In the genomic region with DNA sequence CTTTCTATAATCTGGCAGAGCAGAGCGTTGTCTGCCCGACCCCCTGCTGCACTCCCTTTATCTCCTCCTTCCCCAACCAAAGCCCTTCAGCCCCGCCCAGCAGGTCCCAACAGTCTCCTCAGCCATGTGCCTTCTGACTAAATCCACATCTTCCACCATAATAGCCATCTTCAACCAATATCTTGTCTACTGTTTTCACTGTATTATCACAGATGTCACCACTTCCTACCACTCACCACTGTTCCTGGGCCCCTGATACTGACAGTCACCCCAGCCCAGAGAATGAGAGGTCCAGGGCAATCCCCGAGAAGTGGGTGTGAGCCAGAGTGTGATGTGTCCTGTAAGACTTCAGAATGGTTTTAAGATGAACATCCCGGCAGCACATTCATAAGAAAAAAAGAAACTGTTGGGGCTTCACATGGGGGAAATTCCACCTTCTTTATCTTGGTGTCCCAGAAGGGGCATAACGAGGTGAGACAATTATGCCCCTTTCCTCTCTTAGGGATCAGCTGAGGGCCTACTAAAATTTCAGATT, we compare ENCODE assay signal across 8 cellular contexts. TPM values are rescaled to one million over a fixed set of nuclear protein-coding genes. Genes with fewer than 3 reads are reported as not detected.
DNase-seq lines count a peak whose midpoint lies in the region; ATAC-seq and TF ChIP-seq lines count a peak whose summit lies in the region.

No MANE protein-coding gene starts in this region.

- peak; percentile 21 for DNase-seq in activated T-cell treated with anti-CD3 and anti-CD28 coated beads, Interleukin-2, amount 50 U/mL, for 1 hour
- peak; percentile 37 to 42 for DNase-seq in stimulated activated CD4-positive, alpha-beta T cell treated with anti-CD3 and anti-CD28 coated beads, Interleukin-4, amount 100 ng/mL, for 4 hours
- DNase-seq in NCI-H187 treated with DMSO at 0.1 percent for 48 hours (lab: John Stamatoyannopoulos, UW) (no peak), NCI-H1694 (lab: John Stamatoyannopoulos, UW) (no peak), SK-N-DZ (ENCODE audit: low spot score) (no peak), NCI-H187 (lab: John Stamatoyannopoulos, UW) (no peak)

- peak; percentile 40 for ATAC-seq in HG03066 (IDR thresholded peaks at IDR 0.05; ENCODE audit: low read depth, unreplicated experiment)

- TF ChIP-seq POLR2A in GM19193 (IDR thresholded peaks at IDR 0.05; ENCODE audit: extremely low read depth, insufficient read depth, insufficient read length), result peak; percentile 14

RNA-seq across cellular contexts. Expression of a gene that starts 25.3 kb away (rescaled TPM):
- polyA plus RNA-seq in SK-N-DZ (2014; cell fraction: cytosol; rRNA removed), result 10.8 and 12.3 TPM in 2 replicates
- polyA plus RNA-seq in SK-N-DZ (2014; cell fraction: nucleus; rRNA removed), result 7.9 and 13.5 TPM in 2 replicates

Comparison
In these comparisons a context has a peak if more than half of its experiments do, and no peak if none do; other contexts are left out.
1. DNase-seq: peak in activated T-cell treated with anti-CD3 and anti-CD28 coated beads, Interleukin-2, amount 50 U/mL, for 1 hour (single experiment) and stimulated activated CD4-positive, alpha-beta T cell treated with anti-CD3 and anti-CD28 coated beads, Interleukin-4, amount 100 ng/mL, for 4 hours (2 of 2); none in NCI-H187 treated with DMSO at 0.1 percent for 48 hours (single experiment), NCI-H1694 (single experiment), SK-N-DZ (single experiment) and NCI-H187 (0 of 2).